Comparison of ENCODE assay signal across 20 cellular contexts in the genomic region with DNA sequence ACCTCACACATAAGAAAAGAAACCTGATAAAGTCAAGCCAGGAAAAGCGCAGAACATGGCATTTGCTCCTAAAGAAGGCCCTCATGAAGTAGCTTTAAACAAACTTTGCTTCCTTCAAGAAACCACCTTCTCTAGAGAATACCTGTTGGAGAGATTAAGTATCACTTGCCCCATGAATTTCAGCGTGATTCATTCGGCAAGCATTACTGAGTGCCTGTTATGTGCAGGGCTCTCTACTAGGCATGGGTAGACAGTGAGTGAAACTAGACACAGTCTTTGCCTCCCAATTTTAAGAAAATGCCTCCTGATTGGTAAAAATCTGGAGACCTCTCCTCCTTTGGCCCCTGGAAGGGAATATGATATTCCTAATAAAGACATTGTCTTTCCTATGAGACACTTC.
A peak's percentile ranks its signal among the peaks of the same experiment; 100 is the strongest.
DNase-seq lines count a peak whose midpoint lies in the region; ATAC-seq, FAIRE-seq and TF ChIP-seq lines count a peak whose summit lies in the region.
"Had no signal": no experiment of that assay in that cellular context is flagged by ENCODE, and none has a peak within 500 bp of the region (broad histone marks: within the 10 kb centered on the region; RNA-seq: fewer than 3 reads in every experiment).

No MANE protein-coding gene starts in this region.

- 82 to 90% methylated on average over 3 of the region's 3 CpGs for WGBS in lung, 2 donors
- 73 to 77% methylated on average over 3 of the region's 3 CpGs for WGBS in GM23248 (ENCODE audit: low coverage in 1 of 2, low lambda C conversion rate in 2 of 2, missing lambda C conversion rate in 2 of 2), 2 experiments

- H3K27ac ChIP-seq in lung (ENCODE audit: low read depth in 1 of 2, low read length in 1 of 2) (no peak overlapping the region), upper lobe of right lung (no peak overlapping the region), WERI-Rb-1 (no peak overlapping the region), GM23248 (no peak overlapping the region)

- DNase-seq in bronchial epithelial cell (ENCODE audit: low read depth) (peak; percentile 77), kidney tubule cell (ENCODE audit: low spot score) (peak; percentile 59), lung (ENCODE audit: low spot score) (no peak), upper lobe of right lung (no peak), WERI-Rb-1 (no peak), GM23248 (no peak)
- DNase-seq: C1 segment of cervical spinal cord; Calu3; CD4-positive, alpha-beta memory T cell; COR-L47; DMS53; DMS79 treated with DMSO at 0.1 percent for 48 hours; GF-D8; GOT3; HFFc6 had no signal

- H3K36me3 ChIP-seq in bronchial epithelial cell (ENCODE audit: control insufficient read depth, insufficient read depth, low read length) (no peaks in the 10 kb centered on the region), lung (ENCODE audit: control insufficient read depth in 2 of 2, insufficient read depth in 2 of 2, low read length in 2 of 2) (no peaks in the 10 kb centered on the region), upper lobe of right lung (no peaks in the 10 kb centered on the region), WERI-Rb-1 (no peaks in the 10 kb centered on the region), GM23248 (ENCODE audit: low read depth) (no peaks in the 10 kb centered on the region)
- H3K36me3 ChIP-seq: HAP-1 had no signal

- no peak overlapping the region for H3K4me2 ChIP-seq in GM23248 (ENCODE audit: unreplicated experiment)

- no peak overlapping the region for H2AFZ ChIP-seq in GM23248

- H3K4me3 ChIP-seq in bronchial epithelial cell (ENCODE audit: low read depth, low read length) (no peak overlapping the region), lung (no peak overlapping the region), upper lobe of right lung (no peak overlapping the region), WERI-Rb-1 (ENCODE audit: low read depth, low read length) (no peak overlapping the region), GM23248 (no peak overlapping the region)
- H3K4me3 ChIP-seq: HAP-1 had no signal

- intact Hi-C loops in upper lobe of right lung (cut with DNase I): no loop called here

- FAIRE-seq in bronchial epithelial cell (lab: Jason Lieb, UNC): no peak
- FAIRE-seq: GM12891, GM18507, H54 had no signal

- H3K4me1 ChIP-seq in lung (ENCODE audit: control insufficient read depth in 2 of 2, insufficient read depth in 2 of 2, low read length in 2 of 2): peaks cover 2 to 4% of the 10 kb centered on the region in 2 donors
- peaks cover 4% of the 10 kb centered on the region for H3K4me1 ChIP-seq in upper lobe of right lung
- H3K4me1 ChIP-seq in GM23248 (ENCODE audit: insufficient read depth): peaks cover 12% of the 10 kb centered on the region
- H3K4me1 ChIP-seq: HAP-1 had no signal

- H4K20me1 ChIP-seq in GM23248 (ENCODE audit: insufficient read depth): no peaks in the 10 kb centered on the region

- H3K27me3 ChIP-seq in bronchial epithelial cell (ENCODE audit: control insufficient read depth, insufficient read depth, low read length) (no peaks in the 10 kb centered on the region), lung (ENCODE audit: control insufficient read depth, insufficient read depth) (no peaks in the 10 kb centered on the region), upper lobe of right lung (no peaks in the 10 kb centered on the region), WERI-Rb-1 (ENCODE audit: insufficient read depth, low read depth, severe bottlenecking) (no peaks in the 10 kb centered on the region), GM23248 (replicated peaks; ENCODE audit: insufficient read depth) (no peaks in the 10 kb centered on the region)

- H3K9me3 ChIP-seq in lung (ENCODE audit: control insufficient read depth in 2 of 2, insufficient read depth in 1 of 2, low read length in 1 of 2): no peaks in the 10 kb centered on the region
- no peaks in the 10 kb centered on the region for H3K9me3 ChIP-seq in upper lobe of right lung
- no peaks in the 10 kb centered on the region for H3K9me3 ChIP-seq in WERI-Rb-1 (ENCODE audit: severe bottlenecking)
- H3K9me3 ChIP-seq in GM23248 (ENCODE audit: low read depth): no peaks in the 10 kb centered on the region
- H3K9me3 ChIP-seq: HAP-1 had no signal

- no peak overlapping the region for H3K9ac ChIP-seq in GM23248

- TF ChIP-seq CTCF in bronchial epithelial cell (IDR thresholded peaks at IDR 0.05; ENCODE audit: insufficient read depth, low read length, severe bottlenecking) (no peak), lung (IDR thresholded peaks at IDR 0.05; ENCODE audit: control extremely low read depth, extremely low read depth) (no peak), upper lobe of right lung (IDR thresholded peaks at IDR 0.05) (no peak), WERI-Rb-1 (IDR thresholded peaks at IDR 0.05; ENCODE audit: low read depth, low read length) (no peak)

- no peaks in the 10 kb centered on the region for H3F3A ChIP-seq in GM23248 (ENCODE audit: insufficient read depth)

- in situ Hi-C loops in GM23248 (cut with MboI): no loop called here

- no peaks in the 10 kb centered on the region for H3K9me2 ChIP-seq in GM23248 (ENCODE audit: insufficient read depth)

- ATAC-seq in lung (ENCODE audit: insufficient read depth, low FRiP score) (peak; percentile 38), upper lobe of right lung (peak; percentile 66), HG03354 (IDR thresholded peaks at IDR 0.05; ENCODE audit: poor library complexity, severe bottlenecking, unreplicated experiment) (no peak)

- no peaks in the 10 kb centered on the region for H3K79me2 ChIP-seq in GM23248 (ENCODE audit: insufficient read depth)

Comparison
In these comparisons a context has a peak if more than half of its experiments do, and no peak if none do; other contexts are left out.
1. DNase-seq: peak in bronchial epithelial cell (single experiment) and kidney tubule cell (single experiment); none in lung (single experiment), upper lobe of right lung (single experiment), WERI-Rb-1 (single experiment) and GM23248 (single experiment).